In genomic region chr1:18932387-18932786, GRCh38 we compare ENCODE assay signal across 1 cellular context.
TF ChIP-seq lines count a peak whose summit lies in the region.

No MANE protein-coding gene starts in this region.

TF ChIP-seq in H1, 55 proteins besides CTCF, POLR2A, EP300 and RAD21:
- TF ChIP-seq EGR1 (IDR thresholded peaks at IDR 0.05; ENCODE audit: borderline replicate concordance, low read depth, low read length) (no peak), SIX5 (IDR thresholded peaks at IDR 0.05; ENCODE audit: low read depth, low read length) (no peak), CEBPB (IDR thresholded peaks at IDR 0.05; ENCODE audit: low read depth, low read length) (no peak), YY1 (IDR thresholded peaks at IDR 0.05; ENCODE audit: low read depth, low read length) (no peak), TCF12 (IDR thresholded peaks at IDR 0.05; ENCODE audit: low read depth, low read length) (no peak), PHF8 (conservative IDR thresholded peaks at IDR 0.05; ENCODE audit: low read depth, low read length) (no peak), POLR2AphosphoS5 (IDR thresholded peaks at IDR 0.05; ENCODE audit: low read depth, low read length) (no peak)
